Comparison of ENCODE assay signal across 20 cellular contexts in genomic region chr12:3523058-3523457, GRCh38. TPM values are rescaled to one million over a fixed set of nuclear protein-coding genes. Genes with fewer than 3 reads are reported as not detected.
DNase-seq lines count a peak whose midpoint lies in the region; ATAC-seq, FAIRE-seq and TF ChIP-seq lines count a peak whose summit lies in the region.
"Had no signal": no experiment of that assay in that cellular context is flagged by ENCODE, and none has a peak within 500 bp of the region (broad histone marks: within the 10 kb centered on the region; RNA-seq: fewer than 3 reads in every experiment).

No MANE protein-coding gene starts in this region.

- TF ChIP-seq POLR2A in H1 (IDR thresholded peaks at IDR 0.05; ENCODE audit: control extremely low read depth in 1 of 2, low read depth in 2 of 2, low read length in 2 of 2), result no peak
- no peak for TF ChIP-seq POLR2A in thyroid gland (IDR thresholded peaks at IDR 0.05)

- H3K9ac ChIP-seq in H1 (replicated peaks in 1 of 4; ENCODE audit: extremely low read depth in 1 of 4, low read depth in 3 of 4, low read length in 3 of 4), result no peak overlapping the region

- H3K18ac ChIP-seq in H1 (ENCODE audit: extremely low read depth, low read length), result no peak overlapping the region

- no peaks in the 10 kb centered on the region for H3K23me2 ChIP-seq in H1 (ENCODE audit: low read depth, low read length)

- no peak overlapping the region for H3K4ac ChIP-seq in H1 (replicated peaks; ENCODE audit: insufficient read length, low read depth, low read length)

- 75% methylated on average over 3 of the region's 3 CpGs; no CpG with 5 or more reads in 1 of the 2 experiments for WGBS in H1 (ENCODE audit: extremely low coverage in 1 of 2, insufficient coverage in 1 of 2, insufficient read length in 1 of 2, insufficient replicate concordance in 2 of 2, low coverage in 1 of 2, low lambda C conversion rate in 2 of 2, missing lambda C conversion rate in 1 of 2), 2 experiments
- WGBS in thyroid gland, 2 donors, result 76 to 91% methylated on average over 3 of the region's 3 CpGs

- H3K36me3 ChIP-seq in A673 (ENCODE audit: insufficient read depth, low read length, poor library complexity, severe bottlenecking), result no peaks in the 10 kb centered on the region
- H3K36me3 ChIP-seq in H1 (ENCODE audit: control insufficient read depth in 2 of 4, insufficient read depth in 4 of 4, low read length in 3 of 4), result no peaks in the 10 kb centered on the region
- H3K36me3 ChIP-seq in thyroid gland, result no peaks in the 10 kb centered on the region
- H3K36me3 ChIP-seq: upper lobe of right lung had no signal

- H3K27me3 ChIP-seq in A673 (replicated peaks; ENCODE audit: insufficient read depth, low read depth, low read length, poor library complexity) (peaks cover under 1% of the 10 kb centered on the region), H1 (replicated peaks in 1 of 4; ENCODE audit: control insufficient read depth in 3 of 4, extremely low read depth in 1 of 4, insufficient read depth in 3 of 4, low read length in 3 of 4) (no peaks in the 10 kb centered on the region), thyroid gland (no peaks in the 10 kb centered on the region)
- H3K27me3 ChIP-seq: body of pancreas, upper lobe of right lung had no signal

- H3K4me2 ChIP-seq in H1 (ENCODE audit: insufficient read depth in 1 of 2, low read depth in 2 of 2, low read length in 2 of 2), result no peak overlapping the region
- H3K4me2 ChIP-seq: smooth muscle cell had no signal

- TF ChIP-seq CTCF in A673 (conservative IDR thresholded peaks at IDR 0.05; ENCODE audit: low read depth, low read length) (peak; percentile 34; the same call in 1 of the 2 replicates), H1 (IDR thresholded peaks at IDR 0.05; ENCODE audit: control extremely low read depth in 1 of 3, insufficient read depth in 1 of 3, low read depth in 1 of 3, low read length in 3 of 3) (no peak), thyroid gland (IDR thresholded peaks at IDR 0.05) (no peak)

- H3K4me3 ChIP-seq in A673 (ENCODE audit: low read depth, low read length, poor library complexity, severe bottlenecking) (no peak overlapping the region), H1 (ENCODE audit: extremely low read depth in 1 of 4, insufficient read depth in 2 of 4, low read depth in 3 of 4, low read length in 4 of 4) (no peak overlapping the region), thyroid gland (replicated peaks in 1 of 3) (no peak overlapping the region)
- H3K4me3 ChIP-seq: body of pancreas, smooth muscle cell, upper lobe of right lung had no signal

- no peak overlapping the region for H2AFZ ChIP-seq in H1 (ENCODE audit: low read length)

- no peak overlapping the region for H4K91ac ChIP-seq in H1 (replicated peaks; ENCODE audit: insufficient read length, low read length)

- no peak overlapping the region for H2BK15ac ChIP-seq in H1 (ENCODE audit: low read length)

- no TSS peak for BruUV-seq in A673 (replicated peaks; lab: Mats Ljungman, UMichigan)

- FAIRE-seq in H1 (lab: Jason Lieb, UNC), result no peak

- intact Hi-C loops in A673 (cut with micrococcal nuclease; ENCODE audit: unreplicated experiment), result loop anchor here (10.0 kb wide), 1 partner anchor 218 kb away; no protein-coding TSS in a partner anchor
- intact Hi-C loops in thyroid gland (cut with DNase I), result no loop called here

- H2BK12ac ChIP-seq in H1 (ENCODE audit: low read depth, low read length), result no peak overlapping the region

- H3K23ac ChIP-seq in H1 (ENCODE audit: insufficient read length), result no peak overlapping the region

- H2BK120ac ChIP-seq in H1 (replicated peaks; ENCODE audit: low read depth, low read length), result no peak overlapping the region

- TF ChIP-seq RAD21 in H1 (IDR thresholded peaks at IDR 0.05 in 1 of 2, conservative IDR thresholded peaks at IDR 0.05 in 1 of 2; ENCODE audit: low read depth in 2 of 2, low read length in 2 of 2), result peak; percentile 22 to 30

- no peak overlapping the region for H3K14ac ChIP-seq in H1 (ENCODE audit: insufficient read length)

- TF ChIP-seq EP300 in H1 (IDR thresholded peaks at IDR 0.05; ENCODE audit: borderline replicate concordance in 1 of 2, low read depth in 2 of 2, low read length in 2 of 2), result no peak

- no peak overlapping the region for H2BK20ac ChIP-seq in H1 (ENCODE audit: low read length)

- POLR2A ChIA-PET in A673 (lab: Charles Lee; ENCODE audit: low non-redundant PET), result no interaction called here
- POLR2A ChIA-PET in H1 (lab: Charles Lee; ENCODE audit: partially characterized antibody), result no interaction called here

- no peak overlapping the region for H4K5ac ChIP-seq in H1 (ENCODE audit: insufficient read length, low read depth, low read length)

- H2BK5ac ChIP-seq in H1 (ENCODE audit: low read depth, low read length), result no peak overlapping the region

- ATAC-seq in GM18870 (IDR thresholded peaks at IDR 0.05; ENCODE audit: unreplicated experiment), result no peak
- ATAC-seq: body of pancreas; left ventricle myocardium superior; stimulated activated naive B cell treated with anti-CD40 and anti-IgM and Interleukin-4, amounts not matched to agents 10 μg/mL and 1 μg/mL and 100 μg/mL, for 72 hours; upper lobe of right lung had no signal

- no peaks in the 10 kb centered on the region for H3K79me1 ChIP-seq in H1 (ENCODE audit: low read depth, low read length)

- peak; percentile 26 for DNase-seq in A673 (ENCODE audit: low spot score)
- DNase-seq in HS-27A (ENCODE audit: low read depth), result peak; percentile 43
- DNase-seq in RKO (ENCODE audit: low spot score), result peak; percentile 7
- peak in 1 of 2 experiments; percentile 24 for DNase-seq in H1 (ENCODE audit: low read depth in 1 of 2, low spot score in 2 of 2)
- no peak for DNase-seq in thyroid gland
- DNase-seq in SIG-M5 (lab: John Stamatoyannopoulos, UW), result no peak
- no peak for DNase-seq in AML-193 (lab: John Stamatoyannopoulos, UW)
- DNase-seq: activated CD4-positive, alpha-beta T cell treated with anti-CD3 and anti-CD28 coated beads for 48 hours; activated naive CD4-positive, alpha-beta T cell treated with anti-CD3 and anti-CD28 coated beads, Interleukin-2, amount 50 U/mL, for 16 hours; body of pancreas; COR-L47; Karpas-422; left ventricle myocardium superior; NCI-H2029 treated with DMSO at 0.1 percent for 48 hours; NCI-H774; stimulated activated naive B cell treated with anti-CD40 and anti-IgM and Interleukin-4, amounts not matched to agents 10 μg/mL and 1 μg/mL and 100 μg/mL, for 72 hours; upper lobe of right lung had no signal

- H3K4me1 ChIP-seq in A673 (ENCODE audit: insufficient read depth, low read length, poor library complexity, severe bottlenecking) (no peaks in the 10 kb centered on the region), H1 (replicated peaks in 1 of 4; ENCODE audit: control insufficient read depth in 3 of 4, insufficient read depth in 4 of 4, low read length in 3 of 4) (no peaks in the 10 kb centered on the region; a peak in 1 of 7 replicates), thyroid gland (no peaks in the 10 kb centered on the region)
- H3K4me1 ChIP-seq: upper lobe of right lung had no signal

- H3K9me3 ChIP-seq in A673 (ENCODE audit: low read depth, low read length, poor library complexity, severe bottlenecking) (peaks cover 19% of the 10 kb centered on the region), H1 (ENCODE audit: insufficient read depth in 2 of 2, low read depth in 1 of 2, low read length in 1 of 2) (no peaks in the 10 kb centered on the region), thyroid gland (no peaks in the 10 kb centered on the region)
- H3K9me3 ChIP-seq: body of pancreas had no signal

- no peak overlapping the region for H4K8ac ChIP-seq in H1 (ENCODE audit: extremely low read depth, insufficient read depth, low read length)

- no peaks in the 10 kb centered on the region for H4K20me1 ChIP-seq in H1 (replicated peaks in 1 of 2; ENCODE audit: control insufficient read depth in 1 of 2, insufficient read depth in 2 of 2, low read length in 2 of 2)

- CTCF ChIA-PET in A673 (lab: Charles Lee) (interaction anchor here (0.5 to 1.0 kb wide), 4 partner anchors 81 to 482 kb away, joined by 3 to 5 read pairs (median 4); no protein-coding TSS in a partner anchor), H1 (lab: Charles Lee; ENCODE audit: partially characterized antibody) (interaction anchor here (0.6 to 2.7 kb wide), 11 partner anchors 9 to 223 kb away, joined by 3 to 17 read pairs (median 3); no protein-coding TSS in a partner anchor)

- no peak overlapping the region for H2AK5ac ChIP-seq in H1 (ENCODE audit: low read depth, low read length)

- no peaks in the 10 kb centered on the region for H3K79me2 ChIP-seq in H1 (ENCODE audit: control insufficient read depth in 1 of 2, insufficient read depth in 2 of 2, low read length in 2 of 2)

- H3K56ac ChIP-seq in H1 (replicated peaks; ENCODE audit: insufficient read length, low read depth, low read length), result no peak overlapping the region

- H3K27ac ChIP-seq in A673 (ENCODE audit: low read depth, low read length, poor library complexity, severe bottlenecking) (no peak overlapping the region), H1 (ENCODE audit: low read depth, low read length) (no peak overlapping the region), thyroid gland (no peak overlapping the region)
- H3K27ac ChIP-seq: body of pancreas, upper lobe of right lung had no signal

TF ChIP-seq in H1, 55 proteins besides CTCF, POLR2A, EP300 and RAD21 (continues in another document):
- TF ChIP-seq ATF2 (IDR thresholded peaks at IDR 0.05; ENCODE audit: low read length) (no peak), CBX8 (IDR thresholded peaks at IDR 0.05; ENCODE audit: borderline replicate concordance, low read depth, low read length) (no peak), GTF2F1 (IDR thresholded peaks at IDR 0.05; ENCODE audit: borderline replicate concordance, low read depth, low read length) (no peak)

RNA-seq across cellular contexts. Expression of gene PRMT8, which starts 32.1 kb away (rescaled TPM):
- total RNA-seq in A673 (2021) (0.17 TPM in 2 replicates), thyroid gland (under 1 TPM in 1 of 4 donors, not detected in 3; 0.11 TPM)
- total RNA-seq in H1 (2021; fragmentation: NEBNext Ultra II Directional; extraction: Animal tissue kit (Norgen Biotek cat#: 25700)), result 0.30 and 0.48 TPM in 2 replicates
- polyA plus RNA-seq in H1 (2011; rRNA removed), result 0.88 and 0.92 TPM in 2 replicates
- 1.1 TPM for polyA plus RNA-seq in H1 (2011; cell fraction: cytosol; rRNA removed)
- polyA plus RNA-seq in H1 (2011; cell fraction: nucleus; rRNA removed), result 2.0 TPM
- polyA plus RNA-seq in H1 (2012, experiment 1 of 2), result 0.71 to 1.3 TPM (median 1.1 TPM) in 4 replicates
- polyA plus RNA-seq in H1 (2012, experiment 2 of 2), result 0.29 TPM
- polyA plus RNA-seq in H1 (2013, experiment 1 of 2), result 0.28 TPM
- polyA plus RNA-seq in H1 (2013, experiment 2 of 2), result 0.35 TPM
- polyA minus RNA-seq in H1 (2011; rRNA and poly(A)+ RNA removed), result 1.9 and 2.6 TPM in 2 replicates
- polyA minus RNA-seq in H1 (2011; cell fraction: cytosol; rRNA and poly(A)+ RNA removed), result 0.66 TPM
- polyA minus RNA-seq in H1 (2011; cell fraction: nucleus; rRNA and poly(A)+ RNA removed), result 2.0 TPM
- total RNA-seq: left ventricle myocardium superior, smooth muscle cell, upper lobe of right lung had no signal
- polyA plus RNA-seq: AG04450, smooth muscle cell had no signal

Comparison
In these comparisons a context has a peak if more than half of its experiments do, and no peak if none do; other contexts are left out.
1. DNase-seq: peak in A673 (single experiment), HS-27A (single experiment) and RKO (single experiment); none in thyroid gland (0 of 2), SIG-M5 (single experiment) and AML-193 (0 of 2).